In genomic region chr3:149299938-149300791, GRCh38 we compare ENCODE assay signal across 1 cellular context.
TF ChIP-seq lines count a peak whose summit lies in the region.

No MANE protein-coding gene starts in this region.

TF ChIP-seq in H1, 55 proteins besides CTCF, POLR2A, EP300 and RAD21 (continued from another document):
- TF ChIP-seq SP2 (IDR thresholded peaks at IDR 0.05; ENCODE audit: low read length) = no peak
- no peak for TF ChIP-seq EZH2 (IDR thresholded peaks at IDR 0.05; ENCODE audit: low read depth, low read length, severe bottlenecking)
- no peak for TF ChIP-seq CREB1 (IDR thresholded peaks at IDR 0.05)
